In the genomic region with DNA sequence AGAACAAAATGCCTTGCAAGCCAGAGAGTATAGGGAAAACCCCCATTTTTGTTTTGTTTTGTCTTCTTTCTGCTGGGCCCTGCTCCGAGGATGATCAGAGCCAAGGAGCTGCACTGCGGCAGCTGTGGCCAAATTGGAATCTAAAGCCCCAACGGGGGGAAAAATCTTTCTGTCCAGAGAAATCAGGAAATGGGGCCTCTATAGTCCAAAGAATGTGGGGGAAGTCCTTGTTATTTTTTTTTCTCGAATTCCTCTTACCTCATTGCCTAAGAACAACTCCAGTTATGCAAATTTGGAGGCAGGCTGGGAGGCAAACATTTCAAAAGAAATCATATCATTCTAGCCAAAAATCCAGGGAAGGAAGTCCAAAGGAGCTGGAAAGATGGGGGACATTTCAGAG, we compare ENCODE assay signal across 21 cellular contexts.
A peak's percentile ranks its signal among the peaks of the same experiment; 100 is the strongest.
DNase-seq lines count a peak whose midpoint lies in the region; ATAC-seq and TF ChIP-seq lines count a peak whose summit lies in the region.
"Had no signal": no experiment of that assay in that cellular context is flagged by ENCODE, and none has a peak within 500 bp of the region (broad histone marks: within the 10 kb centered on the region; RNA-seq: fewer than 3 reads in every experiment).

No MANE protein-coding gene starts in this region.

- no peak overlapping the region for H3K4ac ChIP-seq in neuronal stem cell (ENCODE audit: low read length)

- H3K9ac ChIP-seq in adipocyte (ENCODE audit: low read length) = no peak overlapping the region
- H3K9ac ChIP-seq in neuronal stem cell (ENCODE audit: low read depth, low read length, poor library complexity) = no peak overlapping the region
- H3K9ac ChIP-seq: GM23248 had no signal

- no peak overlapping the region for H2BK15ac ChIP-seq in neuronal stem cell (ENCODE audit: low read length)

- ATAC-seq in HG03196 (IDR thresholded peaks at IDR 0.05; ENCODE audit: unreplicated experiment) (no peak), HG03139 (IDR thresholded peaks at IDR 0.05; ENCODE audit: unreplicated experiment) (no peak)
- ATAC-seq: GM12878 had no signal

- peak overlapping the region; percentile 28 for H3K4me3 ChIP-seq in adipocyte (ENCODE audit: low read length)
- H3K4me3 ChIP-seq in cardiac fibroblast (replicated peaks in 1 of 2; ENCODE audit: low read depth in 2 of 2, low read length in 2 of 2) = no peak overlapping the region
- H3K4me3 ChIP-seq in fibroblast of pulmonary artery (replicated peaks; ENCODE audit: low read depth, low read length) = no peak overlapping the region
- no peak overlapping the region for H3K4me3 ChIP-seq in neuronal stem cell (ENCODE audit: low read length in 2 of 2)
- H3K4me3 ChIP-seq: GM12878, GM23248, HAP-1 had no signal

- H2BK5ac ChIP-seq in neuronal stem cell (ENCODE audit: low read length) = no peak overlapping the region

- H3K9me3 ChIP-seq in adipocyte (ENCODE audit: control insufficient read depth, low read length) (peaks cover 10% of the 10 kb centered on the region), neuronal stem cell (replicated peaks in 1 of 2; ENCODE audit: control insufficient read depth in 2 of 2, insufficient read depth in 1 of 2, low read depth in 1 of 2, low read length in 2 of 2) (no peaks in the 10 kb centered on the region)
- H3K9me3 ChIP-seq: BE2C, HAP-1 had no signal

- TF ChIP-seq CTCF in cardiac fibroblast (IDR thresholded peaks at IDR 0.05; ENCODE audit: low read depth, low read length) (no peak), fibroblast of pulmonary artery (IDR thresholded peaks at IDR 0.05; ENCODE audit: low read length, missing control alignments) (no peak)

- no CpG with 5 or more reads among the region's 4 CpGs for WGBS in neuronal stem cell (ENCODE audit: extremely low coverage in 2 of 2, insufficient read length in 2 of 2, insufficient replicate concordance in 1 of 2), 2 donors

- no peak overlapping the region for H3K18ac ChIP-seq in neuronal stem cell (ENCODE audit: low read length)

- peak overlapping the region; percentile 24 for H2AFZ ChIP-seq in neuronal stem cell (ENCODE audit: low read length)
- H2AFZ ChIP-seq: GM23248 had no signal

- H3K27ac ChIP-seq in neuronal stem cell (replicated peaks; ENCODE audit: low read length) = no peak overlapping the region
- H3K27ac ChIP-seq: GM23248 had no signal

- H3K27me3 ChIP-seq in adipocyte (replicated peaks; ENCODE audit: control insufficient read depth, insufficient read depth, low read length) = no peaks in the 10 kb centered on the region
- H3K27me3 ChIP-seq in neuronal stem cell (ENCODE audit: control insufficient read depth in 3 of 3, insufficient read depth in 3 of 3, low read depth in 1 of 3, low read length in 3 of 3) = no peaks in the 10 kb centered on the region
- H3K27me3 ChIP-seq: BE2C had no signal

- H3K36me3 ChIP-seq in adipocyte (ENCODE audit: control insufficient read depth, insufficient read depth, low read length, severe bottlenecking) = no peaks in the 10 kb centered on the region
- H3K36me3 ChIP-seq in neuronal stem cell (replicated peaks in 1 of 2; ENCODE audit: control insufficient read depth in 2 of 2, insufficient read depth in 2 of 2, low read length in 2 of 2) = no peaks in the 10 kb centered on the region
- H3K36me3 ChIP-seq: BE2C, HAP-1 had no signal

- H2AK5ac ChIP-seq in neuronal stem cell (ENCODE audit: low read depth, low read length) = no peak overlapping the region

- H3K23ac ChIP-seq in neuronal stem cell (ENCODE audit: low read depth, low read length, poor library complexity) = no peak overlapping the region

- H2BK120ac ChIP-seq in neuronal stem cell (ENCODE audit: low read depth, low read length) = no peak overlapping the region

- H3K14ac ChIP-seq in neuronal stem cell (ENCODE audit: low read length) = no peak overlapping the region

- no peaks in the 10 kb centered on the region for H3K79me1 ChIP-seq in neuronal stem cell (ENCODE audit: low read depth, low read length)

- no peak overlapping the region for H4K8ac ChIP-seq in neuronal stem cell (ENCODE audit: low read depth, low read length)

- DNase-seq in adipocyte (ENCODE audit: low read depth) (no peak), cardiac fibroblast (ENCODE audit: low read depth in 2 of 2) (peak; percentile 26 to 68), fibroblast of pulmonary artery (ENCODE audit: low read depth) (peak; percentile 73), neuronal stem cell (ENCODE audit: low spot score) (no peak), NCI-H187 (lab: John Stamatoyannopoulos, UW) (no peak), dermis blood vessel endothelial cell (no peak)
- DNase-seq: BE2C; C1 segment of cervical spinal cord; CD4-positive, CD25-positive, alpha-beta regulatory T cell; CD8-positive, alpha-beta memory T cell; COR-L47; DMS 273 treated with DMSO at 0.1 percent for 48 hours; DMS53; DND-41; EL; GM23248; IMR-90 had no signal

- H4K91ac ChIP-seq in neuronal stem cell (ENCODE audit: low read depth, low read length, poor library complexity) = no peak overlapping the region

- H3K4me1 ChIP-seq in adipocyte (ENCODE audit: control insufficient read depth, insufficient read depth, low read length) (peaks cover 24% of the 10 kb centered on the region), neuronal stem cell (ENCODE audit: control insufficient read depth in 2 of 2, insufficient read depth in 1 of 2, low read depth in 1 of 2, low read length in 2 of 2) (no peaks in the 10 kb centered on the region)
- H3K4me1 ChIP-seq: BE2C, HAP-1 had no signal

- H2BK12ac ChIP-seq in neuronal stem cell (ENCODE audit: low read length) = no peak overlapping the region

- H3K4me2 ChIP-seq in neuronal stem cell (ENCODE audit: insufficient read depth, low read length, poor library complexity, severe bottlenecking) = no peak overlapping the region

Comparison
In these comparisons a context has a peak if more than half of its experiments do, and no peak if none do; other contexts are left out.
1. DNase-seq: peak in cardiac fibroblast (2 of 2) and fibroblast of pulmonary artery (single experiment); none in adipocyte (single experiment), neuronal stem cell (single experiment), NCI-H187 (0 of 2) and dermis blood vessel endothelial cell (single experiment).